In genomic region chr16:7150230-7150629, GRCh38 we compare ENCODE assay signal across 33 cellular contexts.
"Had no signal": no experiment of that assay in that cellular context is flagged by ENCODE, and none has a peak within 500 bp of the region (broad histone marks: within the 10 kb centered on the region; RNA-seq: fewer than 3 reads in every experiment).

No MANE protein-coding gene starts in this region.

- H3K27me3 ChIP-seq: adrenal gland, ascending aorta, body of pancreas, brain microvascular endothelial cell, breast epithelium, cardiac muscle cell had no signal

- H3K4me1 ChIP-seq: adrenal gland, ascending aorta, body of pancreas, breast epithelium had no signal

- FAIRE-seq: astrocyte, bronchial epithelial cell had no signal

- DNase-seq: activated effector memory CD4-positive, alpha-beta T cell treated with anti-CD3 and anti-CD28 coated beads, Interleukin-2, amount 50 U/mL, for 16 hours; activated effector memory CD4-positive, alpha-beta T cell treated with Interleukin-2 at 50 U/mL for 16 hours; activated gamma-delta T cell; activated gamma-delta T cell treated with Interleukin-2 at 50 U/mL for 16 hours; activated naive CD4-positive, alpha-beta T cell; activated naive CD4-positive, alpha-beta T cell treated with anti-CD3 and anti-CD28 coated beads for 36 hours; activated naive CD4-positive, alpha-beta T cell treated with anti-CD3 and anti-CD28 coated beads, Interleukin-2, amount 10 ng/mL, durations not matched to agents 7 days and 5 days; activated naive CD4-positive, alpha-beta T cell treated with anti-CD3 and anti-CD28 coated beads, Interleukin-2, amount 50 U/mL, for 16 hours; activated naive CD4-positive, alpha-beta T cell treated with Interleukin-2 at 50 U/mL for 16 hours; activated naive CD8-positive, alpha-beta T cell treated with anti-CD3 and anti-CD28 coated beads for 36 hours; activated naive CD8-positive, alpha-beta T cell treated with anti-CD3 and anti-CD28 coated beads, Interleukin-2, amount 10 ng/mL, durations not matched to agents 7 days and 5 days; activated naive CD8-positive, alpha-beta T cell treated with anti-CD3 and anti-CD28 coated beads, Interleukin-2, amount 50 U/mL, for 24 hours; activated T-cell treated with anti-CD3 and anti-CD28 coated beads, Interleukin-2, amount 50 U/mL, for 24 hours; activated T-cell treated with anti-CD3 and anti-CD28 coated beads, Interleukin-2, amount 50 U/mL, for 4 hours; activated T-cell treated with anti-CD3 and anti-CD28 coated beads, Interleukin-2, amount 50 U/mL, for 48 hours; activated T-cell treated with anti-CD3 and anti-CD28 coated beads, Interleukin-2, amount 50 U/mL, for 72 hours; adrenal gland; amniotic stem cell; amygdala; anterior cingulate cortex; aorta; body of pancreas; brain microvascular endothelial cell; caudate nucleus; central memory CD4-positive, alpha-beta T cell; cerebellar nuclear complex had no signal

- H3K27ac ChIP-seq: adrenal gland, ascending aorta, body of pancreas, brain microvascular endothelial cell, breast epithelium, cardiac muscle cell had no signal

- ATAC-seq: activated naive CD4-positive, alpha-beta T cell treated with anti-CD3 and anti-CD28 coated beads, Interleukin-2, amount 50 U/mL, for 72 hours; activated naive CD8-positive, alpha-beta T cell treated with anti-CD3 and anti-CD28 coated beads, Interleukin-2, amount 50 U/mL, for 24 hours; activated T-cell treated with anti-CD3 and anti-CD28 coated beads, Interleukin-2, amount 50 U/mL, for 4 hours; activated T-cell treated with anti-CD3 and anti-CD28 coated beads, Interleukin-2, amount 50 U/mL, for 72 hours; activated T-helper 17 cell treated with anti-CD3 and anti-CD28 coated beads, Interleukin-2, amount 50 U/mL, for 72 hours; body of pancreas had no signal

- H3K9me3 ChIP-seq: adrenal gland, ascending aorta, body of pancreas had no signal

- H3K4me3 ChIP-seq: adrenal gland, ascending aorta, body of pancreas, breast epithelium, cardiac muscle cell had no signal

- H3K36me3 ChIP-seq: adrenal gland, ascending aorta, brain microvascular endothelial cell, breast epithelium, cardiac muscle cell had no signal
